In genomic region chr3:176514297-176514696, GRCh38 we compare ENCODE assay signal across 8 cellular contexts.
DNase-seq lines count a peak whose midpoint lies in the region; ATAC-seq and TF ChIP-seq lines count a peak whose summit lies in the region.

No MANE protein-coding gene starts in this region.

- no peaks in the 10 kb centered on the region for H3K4me1 Mint-ChIP-seq in brain

- H3K9me3 Mint-ChIP-seq in brain = peaks cover 36 to 77% (median 68%) of the 10 kb centered on the region in 5 experiments

- no peak overlapping the region for H3K4me3 Mint-ChIP-seq in brain

- peak; percentile 68 for TF ChIP-seq CTCF in LNCAP (IDR thresholded peaks at IDR 0.05)
- TF ChIP-seq CTCF in brain (conservative IDR thresholded peaks at IDR 0.05) = peak; percentile 26 to 50

- no peak overlapping the region for H3K27ac Mint-ChIP-seq in brain

- H3K36me3 Mint-ChIP-seq in brain = peaks cover 7% of the 10 kb centered on the region

- DNase-seq in NCI-H2029 (lab: John Stamatoyannopoulos, UW) (peak; percentile 3), NCI-H2029 treated with DMSO at 0.1 percent for 48 hours (lab: John Stamatoyannopoulos, UW) (no peak), medulla oblongata (ENCODE audit: extremely low spot score) (peak; percentile 33), NCI-H526 treated with DMSO at 0.1 percent for 48 hours (lab: John Stamatoyannopoulos, UW) (no peak), NCI-H1417 treated with DMSO at 0.1 percent for 48 hours (lab: John Stamatoyannopoulos, UW) (no peak)

- ATAC-seq in GM19324 (IDR thresholded peaks at IDR 0.05; ENCODE audit: low FRiP score, unreplicated experiment) = no peak

- H3K27me3 Mint-ChIP-seq in brain = no peaks in the 10 kb centered on the region

Comparison
In these comparisons a context has a peak if more than half of its experiments do, and no peak if none do; other contexts are left out.
1. DNase-seq: peak in NCI-H2029 (single experiment) and medulla oblongata (single experiment); none in NCI-H2029 treated with DMSO at 0.1 percent for 48 hours (single experiment), NCI-H526 treated with DMSO at 0.1 percent for 48 hours (single experiment) and NCI-H1417 treated with DMSO at 0.1 percent for 48 hours (single experiment).